ENCODE assay signal across 14 cellular contexts in genomic region chr3:127639173-127640030, GRCh38. TPM values are rescaled to one million over a fixed set of nuclear protein-coding genes. Genes with fewer than 3 reads are reported as not detected.
DNase-seq lines count a peak whose midpoint lies in the region; ATAC-seq and TF ChIP-seq lines count a peak whose summit lies in the region.
"Had no signal": no experiment of that assay in that cellular context is flagged by ENCODE, and none has a peak within 500 bp of the region (broad histone marks: within the 10 kb centered on the region; RNA-seq: fewer than 3 reads in every experiment).

No MANE protein-coding gene starts in this region.

- BruUV-seq in mammary epithelial cell (replicated peaks; lab: Mats Ljungman, UMichigan), result no TSS peak

- H4K20me1 ChIP-seq in mammary epithelial cell (ENCODE audit: insufficient read depth, low read length), result no peaks in the 10 kb centered on the region

- CTCF ChIA-PET in mammary epithelial cell (lab: Charles Lee; ENCODE audit: low non-redundant PET), result no interaction called here

- TF ChIP-seq CTCF in mammary epithelial cell (conservative IDR thresholded peaks at IDR 0.05 in 1 of 2, IDR thresholded peaks at IDR 0.05 in 1 of 2; ENCODE audit: extremely low read depth in 1 of 2, insufficient read depth in 1 of 2, low read depth in 1 of 2, low read length in 2 of 2), result no peak

- H3K27me3 ChIP-seq in mammary epithelial cell (ENCODE audit: insufficient read depth, low read length), result peaks cover 5% of the 10 kb centered on the region
- H3K27me3 ChIP-seq: BLaER1 treated with 17β-estradiol and CSF1 and Interleukin-3, amounts not matched to agents 10 nM and 100 nM had no signal

- no peak overlapping the region for H3K4me3 ChIP-seq in mammary epithelial cell (replicated peaks in 1 of 3; ENCODE audit: insufficient read depth in 1 of 3, low read depth in 2 of 3, low read length in 3 of 3)
- H3K4me3 ChIP-seq: BLaER1 treated with 17β-estradiol and CSF1 and Interleukin-3, amounts not matched to agents 10 nM and 100 nM; coronary artery had no signal

- peaks cover 3% of the 10 kb centered on the region for H3K4me1 ChIP-seq in mammary epithelial cell (ENCODE audit: insufficient read depth, low read length)

- in situ Hi-C loops in mammary epithelial cell (cut with MboI; ENCODE audit: low sequenced_read_pairs in 2 of 2), result loop anchor here in 1 of 2 donors (10.0 kb wide), 1 partner anchor 335 kb away; no protein-coding TSS in a partner anchor

- H3K79me2 ChIP-seq in mammary epithelial cell (ENCODE audit: insufficient read depth, low read length), result no peaks in the 10 kb centered on the region

- no peak overlapping the region for H3K27ac ChIP-seq in mammary epithelial cell (ENCODE audit: insufficient read depth, low read depth, low read length)
- H3K27ac ChIP-seq: BLaER1 treated with 17β-estradiol and CSF1 and Interleukin-3, amounts not matched to agents 10 nM and 100 nM; coronary artery had no signal

- dilution Hi-C loops in mammary epithelial cell (cut with HindIII; ENCODE audit: low sequenced_read_pairs), result no loop called here

- H3K9ac ChIP-seq in mammary epithelial cell (ENCODE audit: insufficient read depth, low read length), result no peak overlapping the region
- H3K9ac ChIP-seq: BLaER1 treated with 17β-estradiol and CSF1 and Interleukin-3, amounts not matched to agents 10 nM and 100 nM had no signal

- ATAC-seq in stimulated activated naive CD8-positive, alpha-beta T cell treated with anti-CD3 and anti-CD28 coated beads, Interleukin-15, Interleukin-2, amounts not matched to agents 100 U/mL and 50 U/mL, for 24 hours, result no peak
- ATAC-seq in HG03025 (IDR thresholded peaks at IDR 0.05; ENCODE audit: low FRiP score, unreplicated experiment), result no peak

- no peak overlapping the region for H3K4me2 ChIP-seq in mammary epithelial cell (ENCODE audit: insufficient read depth, low read depth, low read length)

- no peaks in the 10 kb centered on the region for H3K36me3 ChIP-seq in mammary epithelial cell (ENCODE audit: insufficient read depth, low read length)

- DNase-seq in COLO829 (ENCODE audit: low spot score) (peak; percentile 90), LHCN-M2 (ENCODE audit: low read depth) (peak; percentile 66), mammary epithelial cell (peak; percentile 65), medulla oblongata (ENCODE audit: extremely low spot score) (peak; percentile 20), retina (no peak)
- no peak for DNase-seq in stimulated activated naive CD4-positive, alpha-beta T cell treated with Interleukin-2 at 50 U/mL for 16 hours (lab: John Stamatoyannopoulos, UW)
- DNase-seq in stimulated activated naive CD8-positive, alpha-beta T cell treated with anti-CD3 and anti-CD28 coated beads, Interleukin-15, Interleukin-2, amounts not matched to agents 100 U/mL and 50 U/mL, for 24 hours, result no peak
- DNase-seq: activated naive CD4-positive, alpha-beta T cell treated with anti-CD3 and anti-CD28 coated beads, Interleukin-2, amount 10 ng/mL, durations not matched to agents 7 days and 5 days; H7; NCI-H2107; stimulated activated CD4-positive, alpha-beta T cell treated with anti-CD3 and anti-CD28 coated beads, Interleukin-15, amount 100 ng/mL, for 24 hours had no signal

- intact Hi-C loops in mammary epithelial cell (cut with micrococcal nuclease), result no loop called here

- H2AFZ ChIP-seq in mammary epithelial cell (ENCODE audit: low read depth, low read length), result no peak overlapping the region

- H3K9me3 ChIP-seq in mammary epithelial cell (replicated peaks; ENCODE audit: insufficient read depth, low read length), result no peaks in the 10 kb centered on the region
- H3K9me3 ChIP-seq: BLaER1 treated with 17β-estradiol and CSF1 and Interleukin-3, amounts not matched to agents 10 nM and 100 nM had no signal

- WGBS in mammary epithelial cell (ENCODE audit: low coverage, missing lambda C conversion rate), result 60% methylated on average over 3 of the region's 4 CpGs

RNA-seq across cellular contexts. Expression of gene PODXL2, which starts 10.4 kb away (rescaled TPM):
- total RNA-seq in LHCN-M2 (2014; rRNA removed) (4.3 and 6.1 TPM in 2 replicates), mammary epithelial cell (1 to 10 TPM; 1.5 to 4.3 TPM)
- 2.1 TPM for polyA plus RNA-seq in LHCN-M2 (2012)
- 0.11 TPM for polyA plus RNA-seq in mammary epithelial cell
- not detected for polyA minus RNA-seq in mammary epithelial cell

RNA-seq across cellular contexts. Expression of gene ABTB1, which starts 33.4 kb away (rescaled TPM):
- total RNA-seq in LHCN-M2 (2014; rRNA removed), result 4.0 and 5.2 TPM in 2 replicates
- 16.7 TPM for polyA plus RNA-seq in LHCN-M2 (2012)
- 10 to 100 TPM in 1 of 2 donors, 1 to 10 TPM in 1; 4.3 to 14.7 TPM for total RNA-seq in mammary epithelial cell
- polyA plus RNA-seq in mammary epithelial cell, result 13.3 TPM
- polyA minus RNA-seq in mammary epithelial cell, result 5.9 TPM

RNA-seq across cellular contexts. Expression of gene MCM2, which starts 41.2 kb away (rescaled TPM):
- 127 and 128 TPM in 2 replicates for total RNA-seq in LHCN-M2 (2014; rRNA removed)
- polyA plus RNA-seq in LHCN-M2 (2012), result 46.5 TPM
- 10 to 100 TPM; 17.0 to 46.9 TPM for total RNA-seq in mammary epithelial cell
- 66.3 TPM for polyA plus RNA-seq in mammary epithelial cell
- polyA minus RNA-seq in mammary epithelial cell, result 107 TPM

RNA-seq across cellular contexts. Expression of gene TPRA1, which starts 48.9 kb away (rescaled TPM):
- total RNA-seq in LHCN-M2 (2014; rRNA removed) (55.1 and 67.6 TPM in 2 replicates), mammary epithelial cell (10 to 100 TPM; 30.3 to 44.5 TPM)
- polyA plus RNA-seq in LHCN-M2 (2012), result 45.6 TPM
- 31.4 TPM for polyA plus RNA-seq in mammary epithelial cell
- polyA minus RNA-seq in mammary epithelial cell, result 28.9 TPM

Comparison
In these comparisons a context has a peak if more than half of its experiments do, and no peak if none do; other contexts are left out.
1. DNase-seq: peak in COLO829 (single experiment), LHCN-M2 (single experiment), mammary epithelial cell (single experiment) and medulla oblongata (single experiment); none in retina (single experiment), stimulated activated naive CD4-positive, alpha-beta T cell treated with Interleukin-2 at 50 U/mL for 16 hours (single experiment) and stimulated activated naive CD8-positive, alpha-beta T cell treated with anti-CD3 and anti-CD28 coated beads, Interleukin-15, Interleukin-2, amounts not matched to agents 100 U/mL and 50 U/mL, for 24 hours (single experiment).